In the genomic region with DNA sequence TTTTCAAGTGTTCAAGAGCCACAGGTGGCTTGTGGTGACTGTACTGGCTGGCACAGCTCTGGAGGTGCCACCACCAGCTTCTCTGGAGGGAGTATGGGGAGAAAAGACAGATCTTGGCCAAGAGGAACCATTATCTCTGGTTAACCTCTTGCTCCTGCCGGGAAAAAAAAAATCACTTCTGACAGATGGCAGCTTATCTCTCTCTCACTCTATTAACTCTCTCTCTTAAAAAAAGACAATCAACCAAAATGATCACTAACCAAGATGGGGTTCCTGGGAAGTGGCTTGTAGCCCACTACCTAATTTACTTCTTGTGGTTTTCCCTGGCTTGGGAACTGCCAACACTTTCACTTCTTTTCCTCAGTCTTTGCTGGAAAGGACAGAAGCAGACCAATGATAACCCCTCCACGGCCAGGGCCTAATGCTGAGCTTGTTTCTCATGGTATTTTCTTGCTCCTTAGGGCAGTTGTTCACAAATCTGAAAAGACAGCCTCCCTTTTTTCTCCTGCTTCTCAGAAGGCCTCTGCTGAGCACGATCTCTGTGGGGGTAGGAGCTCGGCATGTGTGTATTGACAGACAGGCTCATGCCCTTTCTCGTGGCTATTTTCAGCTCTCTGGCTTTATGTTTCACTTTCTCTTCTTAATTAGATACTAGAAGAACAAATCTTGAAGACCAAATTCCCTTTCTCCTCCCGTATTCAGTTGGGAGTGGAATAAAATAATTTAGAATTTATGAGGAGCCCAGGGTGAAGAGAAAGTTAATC, we compare ENCODE assay signal across 8 cellular contexts. TPM values are rescaled to one million over a fixed set of nuclear protein-coding genes. Genes with fewer than 3 reads are reported as not detected.
DNase-seq lines count a peak whose midpoint lies in the region; ATAC-seq, FAIRE-seq and TF ChIP-seq lines count a peak whose summit lies in the region.

No MANE protein-coding gene starts in this region.

- TF ChIP-seq POLR2A in GM12891 (IDR thresholded peaks at IDR 0.05; ENCODE audit: low read depth, low read length): no peak

- peaks cover 55% of the 10 kb centered on the region for H3K27me3 ChIP-seq in NT2/D1 (ENCODE audit: insufficient read depth, insufficient read length)
- H3K27me3 ChIP-seq in osteoblast (ENCODE audit: insufficient read depth, low read length): peaks cover 66% of the 10 kb centered on the region

- H3K36me3 ChIP-seq in NT2/D1 (ENCODE audit: insufficient read depth, insufficient read length, low read length) (no peaks in the 10 kb centered on the region), osteoblast (ENCODE audit: insufficient read depth, low read length) (no peaks in the 10 kb centered on the region)

- DNase-seq in GM12891 (ENCODE audit: insufficient read length, low spot score): peak; percentile 62
- no peak for DNase-seq in NT2/D1 (ENCODE audit: low read depth, low spot score)
- DNase-seq in epidermal melanocyte (ENCODE audit: insufficient read length, low spot score): peak; percentile 70
- DNase-seq in osteoblast (ENCODE audit: insufficient read length, low spot score, missing footprints): peak; percentile 90
- DNase-seq in stimulated activated CD4-positive, alpha-beta T cell treated with anti-CD3 and anti-CD28 coated beads, Interleukin-2, amount 100 ng/mL, for 48 hours: no peak
- DNase-seq in NCI-H526 (lab: John Stamatoyannopoulos, UW): no peak
- no peak for DNase-seq in SHP77 (lab: John Stamatoyannopoulos, UW)

- H3K4me1 ChIP-seq in NT2/D1 (ENCODE audit: insufficient read depth, insufficient read length) (peaks cover 5% of the 10 kb centered on the region), osteoblast (ENCODE audit: insufficient read depth, low read length) (peaks cover 15% of the 10 kb centered on the region)

- H3K9ac ChIP-seq in NT2/D1 (ENCODE audit: insufficient read length, low read depth): peak overlapping the region; percentile 0

- no peaks in the 10 kb centered on the region for H3K79me2 ChIP-seq in osteoblast (ENCODE audit: insufficient read depth, low read length)

- H3K27ac ChIP-seq in osteoblast (ENCODE audit: low read depth, low read length): no peak overlapping the region

- H3K4me2 ChIP-seq in osteoblast (ENCODE audit: insufficient read depth, low read length): peak overlapping the region; percentile 99

- H3K4me3 ChIP-seq in NT2/D1 (ENCODE audit: insufficient read length, low read depth): no peak overlapping the region
- peak overlapping the region; percentile 72 for H3K4me3 ChIP-seq in osteoblast (ENCODE audit: insufficient read depth, low read length)

- H2AFZ ChIP-seq in osteoblast (ENCODE audit: low read length): peak overlapping the region; percentile 97

- no peak for ATAC-seq in HG03045 (IDR thresholded peaks at IDR 0.05; ENCODE audit: unreplicated experiment)

- FAIRE-seq in GM12891 (lab: Jason Lieb, UNC): no peak

- TF ChIP-seq CTCF in osteoblast (IDR thresholded peaks at IDR 0.05; ENCODE audit: extremely low read depth, low read depth, low read length): no peak

- H4K20me1 ChIP-seq in osteoblast (ENCODE audit: insufficient read depth, low read length): no peaks in the 10 kb centered on the region

- no peaks in the 10 kb centered on the region for H3K9me3 ChIP-seq in NT2/D1 (ENCODE audit: insufficient read depth, low read length)
- no peaks in the 10 kb centered on the region for H3K9me3 ChIP-seq in osteoblast (ENCODE audit: low read depth, low read length)

TF ChIP-seq in GM12891, 5 proteins besides CTCF, POLR2A, EP300 and RAD21:
- TF ChIP-seq SPI1 (IDR thresholded peaks at IDR 0.05; ENCODE audit: low read depth, low read length) (no peak), POLR2AphosphoS5 (IDR thresholded peaks at IDR 0.05; ENCODE audit: low read depth, low read length) (no peak), TAF1 (IDR thresholded peaks at IDR 0.05; ENCODE audit: low read depth, low read length) (no peak), POU2F2 (IDR thresholded peaks at IDR 0.05; ENCODE audit: low read depth, low read length) (no peak), PAX5 (IDR thresholded peaks at IDR 0.05; ENCODE audit: insufficient read depth, low read length, severe bottlenecking) (no peak)
TF ChIP-seq in GM12891: peak in this region for 0.

RNA-seq across cellular contexts. Expression of gene RIIAD1, which starts 0.9 kb away (rescaled TPM):
- polyA plus RNA-seq in GM12891 (2012; ENCODE audit: low read depth, missing spikeins): not detected
- total RNA-seq in osteoblast: not detected in 2 replicates

RNA-seq across cellular contexts. Expression of gene CELF3, which starts 3.8 kb away (rescaled TPM):
- not detected for polyA plus RNA-seq in GM12891 (2012; ENCODE audit: low read depth, missing spikeins)
- not detected in 2 replicates for total RNA-seq in osteoblast

RNA-seq across cellular contexts. Expression of gene MRPL9, which starts 42.9 kb away (rescaled TPM):
- 81.7 TPM for polyA plus RNA-seq in GM12891 (2012; ENCODE audit: low read depth, missing spikeins)
- total RNA-seq in osteoblast: 68.4 and 73.8 TPM in 2 replicates

Comparison
In these comparisons a context has a peak if more than half of its experiments do, and no peak if none do; other contexts are left out.
1. DNase-seq: peak in GM12891 (single experiment), epidermal melanocyte (single experiment) and osteoblast (single experiment); none in NT2/D1 (single experiment), stimulated activated CD4-positive, alpha-beta T cell treated with anti-CD3 and anti-CD28 coated beads, Interleukin-2, amount 100 ng/mL, for 48 hours (0 of 2), NCI-H526 (0 of 2) and SHP77 (0 of 2).